14 cellular contexts compared by ENCODE assay signal in the genomic region with DNA sequence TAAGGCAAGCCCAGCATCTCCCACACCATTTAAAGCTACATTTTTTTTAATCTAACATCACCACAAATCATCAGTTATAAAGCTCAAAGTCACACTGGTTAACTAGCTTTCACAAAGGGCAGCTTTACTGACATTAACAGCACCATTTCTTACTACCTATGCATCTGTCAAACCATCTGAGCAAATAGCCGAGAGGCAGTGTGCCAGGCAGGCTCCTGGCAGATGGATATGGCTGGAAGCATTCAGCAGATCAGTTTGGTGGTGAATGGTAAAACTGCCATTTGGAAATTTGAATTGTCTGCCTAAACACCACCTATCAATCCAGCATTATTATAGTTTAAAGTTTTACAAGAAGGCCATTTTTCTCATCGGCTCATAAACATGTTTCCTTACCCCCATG.
DNase-seq lines count a peak whose midpoint lies in the region; ATAC-seq and TF ChIP-seq lines count a peak whose summit lies in the region.
"Had no signal": no experiment of that assay in that cellular context is flagged by ENCODE, and none has a peak within 500 bp of the region (broad histone marks: within the 10 kb centered on the region; RNA-seq: fewer than 3 reads in every experiment).

No MANE protein-coding gene starts in this region.

- H3K27ac ChIP-seq in RWPE2 (ENCODE audit: poor library complexity, severe bottlenecking) (peak overlapping the region; percentile 42), Karpas-422 (ENCODE audit: low read length) (no peak overlapping the region)

- no peaks in the 10 kb centered on the region for H3K9me2 ChIP-seq in Karpas-422 (replicated peaks; ENCODE audit: insufficient read depth, low read length)

- no peaks in the 10 kb centered on the region for H3K27me3 ChIP-seq in RWPE2 (ENCODE audit: insufficient read depth, poor library complexity, severe bottlenecking)
- H3K27me3 ChIP-seq in Karpas-422 (ENCODE audit: low read length): no peaks in the 10 kb centered on the region

- no peak overlapping the region for H2AFZ ChIP-seq in Karpas-422 (ENCODE audit: low read length)

- DNase-seq in DMS 273 treated with DMSO at 0.1 percent for 48 hours (lab: John Stamatoyannopoulos, UW) (peak; percentile 15), NCI-H1694 (lab: John Stamatoyannopoulos, UW) (peak; percentile 86), RWPE2 (ENCODE audit: low spot score) (no peak), glutamatergic neuron (no peak), Karpas-422 (no peak), NCI-H2107 treated with DMSO at 0.1 percent for 48 hours (lab: John Stamatoyannopoulos, UW; ENCODE audit: unreplicated experiment) (no peak)
- DNase-seq in activated CD4-positive, alpha-beta T cell treated with anti-CD3 and anti-CD28 coated beads, Interleukin-2, amount 50 U/mL, for 48 hours: no peak
- DNase-seq: CD8-positive, alpha-beta T cell; NCI-H187 treated with DMSO at 0.1 percent for 48 hours; NCI-H526; PC-3; T-helper 17 cell had no signal

- no peaks in the 10 kb centered on the region for H3K79me2 ChIP-seq in Karpas-422 (ENCODE audit: low read length)

- H3K4me2 ChIP-seq in Karpas-422 (ENCODE audit: low read depth, low read length, poor library complexity, severe bottlenecking): no peak overlapping the region

- H3K36me3 Mint-ChIP-seq in glutamatergic neuron (ENCODE audit: unreplicated experiment): peaks cover 6% of the 10 kb centered on the region
- H3K36me3 Mint-ChIP-seq: CD8-positive, alpha-beta T cell had no signal

- H3K36me3 ChIP-seq in RWPE2 (ENCODE audit: low read depth) (no peaks in the 10 kb centered on the region), Karpas-422 (ENCODE audit: insufficient read depth, low read length) (no peaks in the 10 kb centered on the region)

- H3K27me3 Mint-ChIP-seq in glutamatergic neuron (ENCODE audit: unreplicated experiment): peaks cover 2% of the 10 kb centered on the region

- H3K9ac ChIP-seq in Karpas-422 (ENCODE audit: low read length): no peak overlapping the region

- no peak for ATAC-seq in RWPE2 (ENCODE audit: low read depth)
- no peak for ATAC-seq in HG02970 (IDR thresholded peaks at IDR 0.05; ENCODE audit: low FRiP score, unreplicated experiment)
- ATAC-seq: CD8-positive, alpha-beta T cell; HepG2; PC-3; T-helper 17 cell had no signal

- H3K9me3 ChIP-seq in RWPE2 (ENCODE audit: severe bottlenecking) (no peaks in the 10 kb centered on the region), Karpas-422 (ENCODE audit: low read length) (no peaks in the 10 kb centered on the region)

- no peak overlapping the region for H3K4me3 Mint-ChIP-seq in glutamatergic neuron (ENCODE audit: unreplicated experiment)
- H3K4me3 Mint-ChIP-seq: CD8-positive, alpha-beta T cell; T-helper 17 cell had no signal

- H3K4me3 ChIP-seq in RWPE2 (ENCODE audit: severe bottlenecking) (no peak overlapping the region), Karpas-422 (ENCODE audit: low read length) (no peak overlapping the region)

- peaks cover 3% of the 10 kb centered on the region for H3K9me3 Mint-ChIP-seq in glutamatergic neuron (ENCODE audit: unreplicated experiment)
- H3K9me3 Mint-ChIP-seq: CD8-positive, alpha-beta T cell had no signal

- peak overlapping the region; percentile 20 for H3K27ac Mint-ChIP-seq in glutamatergic neuron (ENCODE audit: unreplicated experiment)
- H3K27ac Mint-ChIP-seq: CD8-positive, alpha-beta T cell; T-helper 17 cell had no signal

- no peak for TF ChIP-seq CTCF in RWPE2 (IDR thresholded peaks at IDR 0.05; ENCODE audit: poor library complexity, severe bottlenecking)
- TF ChIP-seq CTCF in glutamatergic neuron (IDR thresholded peaks at IDR 0.05; ENCODE audit: partially characterized antibody, unreplicated experiment): no peak

- H3K4me1 ChIP-seq in RWPE2 (ENCODE audit: insufficient read depth, poor library complexity, severe bottlenecking) (peaks cover 10% of the 10 kb centered on the region), Karpas-422 (ENCODE audit: low read length) (no peaks in the 10 kb centered on the region)

- H3K4me1 Mint-ChIP-seq in glutamatergic neuron (ENCODE audit: low read depth, unreplicated experiment): peaks cover 5% of the 10 kb centered on the region
- H3K4me1 Mint-ChIP-seq: T-helper 17 cell had no signal

- H4K20me1 ChIP-seq in Karpas-422 (ENCODE audit: insufficient read depth, low read depth, low read length): no peaks in the 10 kb centered on the region; the same call in 1 of the 2 replicates

Comparison
In these comparisons a context has a peak if more than half of its experiments do, and no peak if none do; other contexts are left out.
1. DNase-seq: peak in DMS 273 treated with DMSO at 0.1 percent for 48 hours (single experiment) and NCI-H1694 (single experiment); none in RWPE2 (single experiment), glutamatergic neuron (single experiment), Karpas-422 (single experiment), activated CD4-positive, alpha-beta T cell treated with anti-CD3 and anti-CD28 coated beads, Interleukin-2, amount 50 U/mL, for 48 hours (0 of 2) and NCI-H2107 treated with DMSO at 0.1 percent for 48 hours (single experiment).